8 cellular contexts compared by ENCODE assay signal in the genomic region with DNA sequence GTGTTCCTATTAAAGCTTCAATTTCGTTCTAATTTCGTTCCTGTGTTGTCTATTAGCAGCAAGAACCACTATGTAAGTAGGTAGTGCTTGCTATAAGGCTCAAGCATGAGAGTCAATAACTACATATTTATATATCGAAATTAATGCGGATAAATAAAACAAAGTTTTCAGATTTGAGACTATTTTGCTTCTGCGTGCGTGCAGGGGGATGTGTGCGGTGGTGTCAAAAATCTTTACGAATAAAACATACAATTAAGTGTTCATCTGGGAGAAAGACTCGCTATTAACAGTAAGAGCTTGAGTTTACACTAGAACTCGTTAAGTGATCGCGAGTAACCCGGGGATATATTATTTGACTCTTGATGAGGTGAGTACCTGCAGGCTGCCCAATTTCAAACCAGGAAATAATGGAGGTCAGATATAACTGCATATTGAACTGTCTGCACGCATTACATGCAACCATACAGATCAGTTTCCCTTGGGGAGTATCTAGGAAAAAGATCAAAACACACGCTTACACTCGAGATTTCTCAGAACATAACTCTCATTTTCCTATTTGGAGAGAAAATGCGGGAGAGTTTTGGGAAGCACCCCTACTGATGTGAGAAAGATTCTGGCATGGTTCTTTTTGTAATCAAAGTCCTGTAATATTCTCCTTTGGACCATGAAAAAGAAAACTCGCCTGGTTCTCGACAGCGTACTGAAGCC.
A peak's percentile ranks its signal among the peaks of the same experiment; 100 is the strongest.
DNase-seq lines count a peak whose midpoint lies in the region; ATAC-seq and TF ChIP-seq lines count a peak whose summit lies in the region.

No MANE protein-coding gene starts in this region.

- peak in 1 of 2 donors; percentile 15 for ATAC-seq in stimulated activated naive B cell treated with anti-CD40 and anti-IgM and Interleukin-4, amounts not matched to agents 10 μg/mL and 1 μg/mL and 100 μg/mL, for 72 hours (replicated peaks)
- no peak for ATAC-seq in GM21381 (IDR thresholded peaks at IDR 0.05; ENCODE audit: unreplicated experiment)

- peak overlapping the region; percentile 56 for H3K4me2 ChIP-seq in KMS-11

- H3K4me3 Mint-ChIP-seq in stimulated activated naive B cell treated with anti-CD40 and anti-IgM and Interleukin-4, amounts not matched to agents 10 μg/mL and 1 μg/mL and 100 μg/mL, for 72 hours: peak overlapping the region; percentile 92 to 98

- H3K4me1 Mint-ChIP-seq in stimulated activated naive B cell treated with anti-CD40 and anti-IgM and Interleukin-4, amounts not matched to agents 10 μg/mL and 1 μg/mL and 100 μg/mL, for 72 hours: peaks cover 4 to 20% of the 10 kb centered on the region in 2 donors

- H3K4me3 ChIP-seq in KMS-11 (IDR thresholded peaks at IDR 0.05; ENCODE audit: insufficient read depth, low read depth, low read length): no peak overlapping the region

- H3K9me3 Mint-ChIP-seq in stimulated activated naive B cell treated with anti-CD40 and anti-IgM and Interleukin-4, amounts not matched to agents 10 μg/mL and 1 μg/mL and 100 μg/mL, for 72 hours: no peaks in the 10 kb centered on the region

- H4K20me1 ChIP-seq in KMS-11 (ENCODE audit: insufficient read depth): no peaks in the 10 kb centered on the region

- H3K27me3 ChIP-seq in KMS-11 (ENCODE audit: insufficient read depth, low read depth): no peaks in the 10 kb centered on the region

- H3K27ac ChIP-seq in KMS-11 (peak overlapping the region; percentile 91), angular gyrus (ENCODE audit: low read depth, low read length) (peak overlapping the region; percentile 65)

- no peak for TF ChIP-seq CTCF in KMS-11 (conservative IDR thresholded peaks at IDR 0.05; ENCODE audit: low read depth, low read length)

- H3K36me3 ChIP-seq in KMS-11 (ENCODE audit: insufficient read depth): peaks cover 6% of the 10 kb centered on the region; the same call in 1 of the 2 replicates

- H3K27me3 Mint-ChIP-seq in stimulated activated naive B cell treated with anti-CD40 and anti-IgM and Interleukin-4, amounts not matched to agents 10 μg/mL and 1 μg/mL and 100 μg/mL, for 72 hours: no peaks in the 10 kb centered on the region

- DNase-seq in NCI-H1092 treated with DMSO at 0.1 percent for 48 hours (lab: John Stamatoyannopoulos, UW) (peak; percentile 70), NCI-H1092 (lab: John Stamatoyannopoulos, UW) (no peak), inferior parietal cortex (ENCODE audit: extremely low spot score) (peak; percentile 48), NOMO-1 treated with dmso at 0.1 percent for 144 hours (lab: John Stamatoyannopoulos, UW; ENCODE audit: unreplicated experiment) (no peak)
- no peak for DNase-seq in stimulated activated naive B cell treated with anti-CD40 and anti-IgM and Interleukin-4, amounts not matched to agents 10 μg/mL and 1 μg/mL and 100 μg/mL, for 72 hours

- H3K79me2 ChIP-seq in KMS-11 (ENCODE audit: insufficient read depth, low read depth): peaks cover 31% of the 10 kb centered on the region

- peaks cover 9 to 10% of the 10 kb centered on the region in 2 donors for H3K36me3 Mint-ChIP-seq in stimulated activated naive B cell treated with anti-CD40 and anti-IgM and Interleukin-4, amounts not matched to agents 10 μg/mL and 1 μg/mL and 100 μg/mL, for 72 hours

- peak overlapping the region; percentile 100 for H3K27ac Mint-ChIP-seq in stimulated activated naive B cell treated with anti-CD40 and anti-IgM and Interleukin-4, amounts not matched to agents 10 μg/mL and 1 μg/mL and 100 μg/mL, for 72 hours

- peak overlapping the region; percentile 72 for H2AFZ ChIP-seq in KMS-11 (ENCODE audit: low read depth)

- H3K4me1 ChIP-seq in KMS-11 (ENCODE audit: low read depth, poor library complexity, severe bottlenecking): peaks cover 36% of the 10 kb centered on the region

- peak overlapping the region; percentile 96; the same call in 1 of the 2 replicates for H3K9ac ChIP-seq in KMS-11

Comparison
In these comparisons a context has a peak if more than half of its experiments do, and no peak if none do; other contexts are left out.
1. DNase-seq: peak in NCI-H1092 treated with DMSO at 0.1 percent for 48 hours (single experiment) and inferior parietal cortex (single experiment); none in NCI-H1092 (single experiment), stimulated activated naive B cell treated with anti-CD40 and anti-IgM and Interleukin-4, amounts not matched to agents 10 μg/mL and 1 μg/mL and 100 μg/mL, for 72 hours (single experiment) and NOMO-1 treated with dmso at 0.1 percent for 144 hours (single experiment).